8 cellular contexts compared by ENCODE assay signal in genomic region chr1:53219711-53220110, GRCh38. TPM values are rescaled to one million over a fixed set of nuclear protein-coding genes. Genes with fewer than 3 reads are reported as not detected.
DNase-seq lines count a peak whose midpoint lies in the region; ATAC-seq and TF ChIP-seq lines count a peak whose summit lies in the region.

No MANE protein-coding gene starts in this region.

- no peak for DNase-seq in activated CD4-positive, alpha-beta T cell treated with anti-CD3 and anti-CD28 coated beads for 36 hours
- DNase-seq in activated CD4-positive, alpha-beta T cell treated with anti-CD3 and anti-CD28 coated beads for 48 hours, result no peak
- DNase-seq in activated naive CD8-positive, alpha-beta T cell treated with anti-CD3 and anti-CD28 coated beads, Interleukin-2, amount 50 U/mL, for 24 hours, result no peak
- DNase-seq in kidney epithelial cell (ENCODE audit: low read depth), result no peak
- no peak for DNase-seq in anterior cingulate cortex (lab: John Stamatoyannopoulos, UW)

- CTCF ChIA-PET in activated CD4-positive, alpha-beta T cell treated with anti-CD3 and anti-CD28 coated beads for 36 hours (lab: Charles Lee), result interaction anchor here (0.6 to 0.8 kb wide), 3 partner anchors 10 to 307 kb away, joined by 3 to 7 read pairs (median 4); no protein-coding TSS in a partner anchor

- no peaks in the 10 kb centered on the region for H3K9me3 Mint-ChIP-seq in activated CD4-positive, alpha-beta T cell treated with anti-CD3 and anti-CD28 coated beads for 36 hours (ENCODE audit: low read depth)
- no peaks in the 10 kb centered on the region for H3K9me3 Mint-ChIP-seq in activated naive CD8-positive, alpha-beta T cell treated with anti-CD3 and anti-CD28 coated beads, Interleukin-2, amount 50 U/mL, for 24 hours

- H3K27ac Mint-ChIP-seq in activated CD4-positive, alpha-beta T cell treated with anti-CD3 and anti-CD28 coated beads for 36 hours, result peak overlapping the region; percentile 94
- peak overlapping the region; percentile 95 for H3K27ac Mint-ChIP-seq in activated naive CD8-positive, alpha-beta T cell treated with anti-CD3 and anti-CD28 coated beads, Interleukin-2, amount 50 U/mL, for 24 hours

- POLR2A ChIA-PET in activated CD4-positive, alpha-beta T cell treated with anti-CD3 and anti-CD28 coated beads for 36 hours (lab: Charles Lee), result no interaction called here

- peaks cover 14% of the 10 kb centered on the region for H3K36me3 Mint-ChIP-seq in activated CD4-positive, alpha-beta T cell treated with anti-CD3 and anti-CD28 coated beads for 36 hours (ENCODE audit: low read depth)
- H3K36me3 Mint-ChIP-seq in activated naive CD8-positive, alpha-beta T cell treated with anti-CD3 and anti-CD28 coated beads, Interleukin-2, amount 50 U/mL, for 24 hours (ENCODE audit: low read depth), result peaks cover 14% of the 10 kb centered on the region

- ATAC-seq in activated CD4-positive, alpha-beta T cell treated with anti-CD3 and anti-CD28 coated beads for 36 hours, result no peak
- no peak for ATAC-seq in activated naive CD8-positive, alpha-beta T cell treated with anti-CD3 and anti-CD28 coated beads, Interleukin-2, amount 50 U/mL, for 24 hours
- ATAC-seq in HG03175 (IDR thresholded peaks at IDR 0.05; ENCODE audit: unreplicated experiment) (no peak), GM19452 (IDR thresholded peaks at IDR 0.05; ENCODE audit: unreplicated experiment) (no peak)

- no peaks in the 10 kb centered on the region for H3K27me3 ChIP-seq in kidney epithelial cell (ENCODE audit: control insufficient read depth, insufficient read depth, low read length)

- H3K4me3 ChIP-seq in kidney epithelial cell (ENCODE audit: low read depth, low read length), result peak overlapping the region; percentile 89

- TF ChIP-seq CTCF in kidney epithelial cell (IDR thresholded peaks at IDR 0.05; ENCODE audit: insufficient read depth, low read length, poor library complexity, severe bottlenecking), result no peak

- H3K27me3 Mint-ChIP-seq in activated CD4-positive, alpha-beta T cell treated with anti-CD3 and anti-CD28 coated beads for 36 hours, result no peaks in the 10 kb centered on the region
- no peaks in the 10 kb centered on the region for H3K27me3 Mint-ChIP-seq in activated naive CD8-positive, alpha-beta T cell treated with anti-CD3 and anti-CD28 coated beads, Interleukin-2, amount 50 U/mL, for 24 hours

- peak overlapping the region; percentile 87 for H3K4me3 Mint-ChIP-seq in activated CD4-positive, alpha-beta T cell treated with anti-CD3 and anti-CD28 coated beads for 36 hours
- peak overlapping the region; percentile 90 for H3K4me3 Mint-ChIP-seq in activated naive CD8-positive, alpha-beta T cell treated with anti-CD3 and anti-CD28 coated beads, Interleukin-2, amount 50 U/mL, for 24 hours

- intact Hi-C loops in activated CD4-positive, alpha-beta T cell treated with anti-CD3 and anti-CD28 coated beads for 36 hours (cut with DNase I, micrococcal nuclease), result loop anchor here (1.0 to 10.0 kb wide), 12 partner anchors 19 to 1186 kb away; partner anchors contain the start of genes CPT2 (in 2 of the 2), MAGOH (in 2 of the 2), BTF3L4 (in 1 of the 2) and IFT25 (in 1 of the 2)

- peaks cover 24% of the 10 kb centered on the region for H3K4me1 Mint-ChIP-seq in activated CD4-positive, alpha-beta T cell treated with anti-CD3 and anti-CD28 coated beads for 36 hours
- H3K4me1 Mint-ChIP-seq in activated naive CD8-positive, alpha-beta T cell treated with anti-CD3 and anti-CD28 coated beads, Interleukin-2, amount 50 U/mL, for 24 hours, result peaks cover 28% of the 10 kb centered on the region

- no peaks in the 10 kb centered on the region for H3K36me3 ChIP-seq in kidney epithelial cell (ENCODE audit: control insufficient read depth, insufficient read depth, low read length)

- peak overlapping the region; percentile 91 for H3K27ac ChIP-seq in temporal lobe (ENCODE audit: low read depth, low read length)

RNA-seq across cellular contexts. Expression of gene CZIB, which starts 0.7 kb away (rescaled TPM):
- 10 to 100 TPM; 45.4 to 48.7 TPM for total RNA-seq in activated CD4-positive, alpha-beta T cell treated with anti-CD3 and anti-CD28 coated beads for 36 hours
- total RNA-seq in kidney epithelial cell, result 54.8 and 55.9 TPM in 2 replicates
- total RNA-seq in temporal lobe, result 28.5 TPM

RNA-seq across cellular contexts. Expression of gene MAGOH, which starts 18.6 kb away (rescaled TPM):
- 10 to 100 TPM; 73.7 to 92.3 TPM for total RNA-seq in activated CD4-positive, alpha-beta T cell treated with anti-CD3 and anti-CD28 coated beads for 36 hours
- total RNA-seq in kidney epithelial cell (28.1 and 42.4 TPM in 2 replicates), temporal lobe (15.5 TPM)

RNA-seq across cellular contexts. Expression of gene CPT2, which starts 23.1 kb away (rescaled TPM):
- total RNA-seq in activated CD4-positive, alpha-beta T cell treated with anti-CD3 and anti-CD28 coated beads for 36 hours, result 10 to 100 TPM; 20.7 to 23.7 TPM
- total RNA-seq in kidney epithelial cell, result 14.1 and 20.7 TPM in 2 replicates
- total RNA-seq in temporal lobe, result 3.0 TPM
